ENCODE assay signal across 1 cellular context in the genomic region with DNA sequence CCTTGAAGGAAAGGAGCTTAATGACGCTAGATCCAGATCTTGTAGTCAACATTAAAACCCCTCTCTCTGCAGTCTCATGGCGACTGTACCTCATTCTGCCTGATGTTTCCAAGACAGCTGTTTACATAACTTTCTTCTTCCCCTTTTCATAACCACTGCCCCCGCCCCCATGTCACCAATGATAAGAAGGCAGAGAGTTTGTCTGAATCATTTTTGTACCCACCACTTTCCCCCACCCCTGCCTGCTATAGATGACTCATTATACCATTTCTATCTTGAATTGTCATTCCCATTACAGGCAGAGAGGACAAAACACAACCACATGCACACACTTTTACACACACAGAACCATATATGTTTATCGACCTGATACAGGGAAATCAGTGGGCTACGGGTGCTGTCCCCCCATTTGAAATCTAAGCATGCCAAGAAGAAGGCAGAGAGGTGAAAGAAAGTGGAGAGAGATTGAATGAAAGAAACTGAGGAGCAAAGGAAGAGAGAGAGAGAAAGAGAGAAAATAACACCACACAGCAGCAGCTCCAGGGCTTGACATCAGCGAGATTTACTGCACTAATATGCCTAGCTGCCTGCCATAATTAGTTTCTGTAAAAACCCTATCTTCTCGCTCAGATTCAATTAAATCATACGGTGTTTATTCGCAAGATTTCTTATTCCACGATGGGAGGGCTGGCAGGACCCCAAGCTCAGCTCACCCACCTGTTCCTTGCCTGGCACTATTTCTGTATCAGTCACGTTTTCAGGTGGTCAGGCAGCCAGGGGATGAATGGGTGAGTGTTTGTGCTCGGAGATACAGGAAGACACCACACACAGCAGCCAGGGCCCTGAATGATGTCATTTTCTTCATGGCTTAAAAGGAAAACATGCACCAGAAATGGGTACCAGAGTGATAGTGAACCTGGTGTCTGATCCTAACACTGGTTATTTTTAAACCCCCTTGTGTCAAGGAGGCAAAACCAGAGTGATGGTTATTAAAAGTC.
TF ChIP-seq lines count a peak whose summit lies in the region.

No MANE protein-coding gene starts in this region.

TF ChIP-seq in SK-N-SH, 30 proteins besides CTCF, POLR2A, EP300 and RAD21 (continued from another document):
- TF ChIP-seq REST (IDR thresholded peaks at IDR 0.05; ENCODE audit: low read depth, low read length): no peak
- no peak for TF ChIP-seq POLR2AphosphoS5 (IDR thresholded peaks at IDR 0.05; ENCODE audit: low read depth, low read length)
